27 cellular contexts compared by ENCODE assay signal in the genomic region with DNA sequence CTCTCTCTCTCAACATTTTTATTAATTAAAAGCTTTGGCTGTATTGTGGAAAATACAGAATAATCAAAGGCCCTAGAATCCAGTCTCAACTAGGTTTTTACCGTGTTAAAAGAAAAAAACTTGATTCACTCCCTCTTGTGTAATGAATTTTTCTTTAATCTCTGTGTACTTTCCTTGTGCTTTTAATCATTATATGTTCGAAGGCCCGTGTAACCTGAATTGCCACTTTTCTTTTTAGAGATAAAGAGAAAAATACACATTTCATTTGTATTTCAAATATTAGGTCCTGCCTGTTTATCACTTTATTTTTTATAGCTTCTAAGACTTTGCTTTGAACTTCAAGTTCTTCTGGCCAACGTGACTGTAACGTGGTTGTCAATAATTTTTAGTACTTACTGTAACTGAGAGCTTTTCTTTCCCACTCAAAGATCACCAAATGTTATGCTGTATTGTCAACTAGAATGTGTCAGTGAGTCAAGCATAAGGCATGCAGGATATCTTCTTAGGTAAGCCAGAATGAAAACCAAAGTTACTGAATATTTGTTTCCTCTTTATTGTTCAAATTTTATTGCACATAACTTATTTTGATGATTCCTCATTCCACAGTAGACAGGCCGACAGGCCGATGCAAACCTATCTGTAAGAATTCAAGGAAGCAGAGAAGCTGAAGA. TPM values are rescaled to one million over a fixed set of nuclear protein-coding genes. Genes with fewer than 3 reads are reported as not detected.
DNase-seq lines count a peak whose midpoint lies in the region; ATAC-seq, FAIRE-seq and TF ChIP-seq lines count a peak whose summit lies in the region.
"Had no signal": no experiment of that assay in that cellular context is flagged by ENCODE, and none has a peak within 500 bp of the region (broad histone marks: within the 10 kb centered on the region; RNA-seq: fewer than 3 reads in every experiment).

No MANE protein-coding gene starts in this region.

- POLR2A ChIA-PET in Caco-2 (lab: Charles Lee) = interaction anchor here (0.6 kb wide), 1 partner anchor 23 kb away, joined by 4 read pairs; the partner anchor contains the start of gene FAR1
- POLR2A ChIA-PET in RWPE1 (lab: Yijun Ruan, JAX; ENCODE audit: low non-redundant PET) = no interaction called here

- no peaks in the 10 kb centered on the region for H3K36me3 ChIP-seq in Caco-2 (ENCODE audit: control insufficient read depth, insufficient read depth, low read length)
- H3K36me3 ChIP-seq in small intestine (ENCODE audit: control insufficient read depth in 2 of 2, insufficient read depth in 2 of 2, low read length in 2 of 2) = no peaks in the 10 kb centered on the region
- H3K36me3 ChIP-seq: BLaER1, tibial artery had no signal

- no peak for TF ChIP-seq POLR2A in erythroblast (IDR thresholded peaks at IDR 0.05; ENCODE audit: low read length)

- CTCF ChIA-PET in Caco-2 (lab: Charles Lee) (no interaction called here), RWPE1 (lab: Yijun Ruan, JAX) (interaction anchor here (0.5 kb wide), 1 partner anchor 1253 kb away, joined by 3 read pairs; no protein-coding TSS in a partner anchor)

- H3K4me3 ChIP-seq in Caco-2 (ENCODE audit: low read depth, low read length) (no peak overlapping the region), fibroblast of pulmonary artery (replicated peaks; ENCODE audit: low read depth, low read length) (no peak overlapping the region), small intestine (ENCODE audit: low read depth in 1 of 2, low read length in 2 of 2) (no peak overlapping the region)
- H3K4me3 ChIP-seq: BLaER1, coronary artery, lung, SK-N-MC, tibial artery had no signal

- H3K4me1 ChIP-seq in Caco-2 (peaks cover 22% of the 10 kb centered on the region), small intestine (ENCODE audit: control insufficient read depth in 2 of 2, insufficient read depth in 1 of 2, low read depth in 1 of 2, low read length in 1 of 2) (no peaks in the 10 kb centered on the region)
- H3K4me1 ChIP-seq: BLaER1, tibial artery had no signal

- ATAC-seq in HG03354 (IDR thresholded peaks at IDR 0.05; ENCODE audit: poor library complexity, severe bottlenecking, unreplicated experiment) = no peak
- ATAC-seq: activated naive CD8-positive, alpha-beta T cell treated with anti-CD3 and anti-CD28 coated beads, Interleukin-2, amount 50 U/mL, for 24 hours had no signal

- H3K4me3 Mint-ChIP-seq in Caco-2 (ENCODE audit: unreplicated experiment) (peak overlapping the region; percentile 19), progenitor cell of endocrine pancreas (ENCODE audit: low read depth) (no peak overlapping the region)
- H3K4me3 Mint-ChIP-seq: activated B cell treated with CpG ODN at 0.5 μM for 24 hours; activated naive CD8-positive, alpha-beta T cell treated with anti-CD3 and anti-CD28 coated beads, Interleukin-2, amount 50 U/mL, for 24 hours; HFFc6; stimulated activated naive CD8-positive, alpha-beta T cell treated with anti-CD3 and anti-CD28 coated beads, Interleukin-15, Interleukin-2, amounts not matched to agents 100 ng/mL and 50 ng/mL, for 24 hours had no signal

- DNase-seq in Caco-2 (peak in 1 of 2 experiments; percentile 32), RWPE1 (ENCODE audit: low spot score) (peak; percentile 32), fibroblast of pulmonary artery (ENCODE audit: low read depth) (peak; percentile 14), progenitor cell of endocrine pancreas (ENCODE audit: low spot score, unreplicated experiment) (no peak), small intestine (no peak), erythroblast (lab: John Stamatoyannopoulos, UW) (no peak), NCI-H2029 treated with DMSO at 0.1 percent for 48 hours (lab: John Stamatoyannopoulos, UW) (no peak)
- DNase-seq: activated B cell treated with CpG ODN at 0.5 μM for 24 hours; activated CD4-positive, alpha-beta T cell treated with anti-CD3 and anti-CD28 coated beads, Interleukin-2, amount 50 U/mL, for 48 hours; activated CD8-positive, alpha-beta memory T cell treated with anti-CD3 and anti-CD28 coated beads, Interleukin-2, amount 50 U/mL, for 48 hours; activated effector memory CD4-positive, alpha-beta T cell treated with Interleukin-2 at 50 U/mL for 16 hours; activated naive CD8-positive, alpha-beta T cell treated with anti-CD3 and anti-CD28 coated beads, Interleukin-2, amount 50 U/mL, for 24 hours; COR-L47; HFFc6; hippocampal formation; NCI-H2107; NCI-H510A; NK-92 treated with Interleukin-12 subunit alpha and Interleukin-12 subunit beta, amount 100 ng/mL, for 24 hours; T-helper 2 cell; tibial artery had no signal

- H3K27me3 ChIP-seq in Caco-2 (replicated peaks; ENCODE audit: control insufficient read depth, insufficient read depth, low read length) (no peaks in the 10 kb centered on the region), small intestine (ENCODE audit: control insufficient read depth in 2 of 2, insufficient read depth in 2 of 2, low read length in 2 of 2) (no peaks in the 10 kb centered on the region)
- H3K27me3 ChIP-seq: BLaER1 had no signal

- WGBS in small intestine, 3 donors = 33 to 70% (median 50%) methylated on average over 7 of the region's 7 CpGs

- intact Hi-C loops in Caco-2 (cut with micrococcal nuclease; ENCODE audit: unreplicated experiment) = no loop called here

- peak overlapping the region; percentile 54 for H3K27ac Mint-ChIP-seq in Caco-2 (ENCODE audit: unreplicated experiment)
- peak overlapping the region; percentile 67 for H3K27ac Mint-ChIP-seq in progenitor cell of endocrine pancreas
- H3K27ac Mint-ChIP-seq: activated B cell treated with CpG ODN at 0.5 μM for 24 hours; activated naive CD8-positive, alpha-beta T cell treated with anti-CD3 and anti-CD28 coated beads, Interleukin-2, amount 50 U/mL, for 24 hours; HFFc6; stimulated activated naive CD8-positive, alpha-beta T cell treated with anti-CD3 and anti-CD28 coated beads, Interleukin-15, Interleukin-2, amounts not matched to agents 100 ng/mL and 50 ng/mL, for 24 hours had no signal

- H3K27ac ChIP-seq in RWPE1 (no peak overlapping the region), small intestine (ENCODE audit: low read depth in 1 of 2, low read length in 1 of 2) (no peak overlapping the region)
- H3K27ac ChIP-seq: BLaER1, coronary artery, SK-N-MC, tibial artery had no signal

- no peaks in the 10 kb centered on the region for H3K27me3 Mint-ChIP-seq in Caco-2 (ENCODE audit: insufficient read depth, unreplicated experiment)
- no peaks in the 10 kb centered on the region for H3K27me3 Mint-ChIP-seq in progenitor cell of endocrine pancreas

- H3K36me3 Mint-ChIP-seq in Caco-2 (ENCODE audit: insufficient read depth, unreplicated experiment) (peaks cover 5% of the 10 kb centered on the region), progenitor cell of endocrine pancreas (ENCODE audit: insufficient read depth) (no peaks in the 10 kb centered on the region)

- peaks cover 20% of the 10 kb centered on the region for H3K4me1 Mint-ChIP-seq in Caco-2 (ENCODE audit: low read depth, unreplicated experiment)
- H3K4me1 Mint-ChIP-seq in progenitor cell of endocrine pancreas (ENCODE audit: low read depth) = peaks cover 32% of the 10 kb centered on the region
- H3K4me1 Mint-ChIP-seq: activated B cell treated with CpG ODN at 0.5 μM for 24 hours; activated naive CD8-positive, alpha-beta T cell treated with anti-CD3 and anti-CD28 coated beads, Interleukin-2, amount 50 U/mL, for 24 hours had no signal

- TF ChIP-seq CTCF in Caco-2 (IDR thresholded peaks at IDR 0.05; ENCODE audit: insufficient read depth in 1 of 2, low read depth in 1 of 2, low read length in 1 of 2, severe bottlenecking in 1 of 2, unreplicated experiment in 1 of 2) = no peak
- no peak for TF ChIP-seq CTCF in RWPE1 (conservative IDR thresholded peaks at IDR 0.05; ENCODE audit: low read depth)
- no peak for TF ChIP-seq CTCF in fibroblast of pulmonary artery (IDR thresholded peaks at IDR 0.05; ENCODE audit: low read length, missing control alignments)
- no peak for TF ChIP-seq CTCF in progenitor cell of endocrine pancreas (IDR thresholded peaks at IDR 0.05; ENCODE audit: unreplicated experiment)

- FAIRE-seq in small intestine (lab: Jason Lieb, UNC) = no peak
- FAIRE-seq: endometrium had no signal

- H3K9me3 ChIP-seq in Caco-2 (0 out of 2 replicates have a peak, but pooled peaks cover 3% of the 10 kb centered on the region), small intestine (ENCODE audit: control insufficient read depth, low read depth) (no peaks in the 10 kb centered on the region)
- H3K9me3 ChIP-seq: BLaER1, tibial artery had no signal

- peaks cover 24% of the 10 kb centered on the region for H3K9me3 Mint-ChIP-seq in Caco-2 (ENCODE audit: unreplicated experiment)
- no peaks in the 10 kb centered on the region for H3K9me3 Mint-ChIP-seq in progenitor cell of endocrine pancreas (ENCODE audit: low read depth)
- H3K9me3 Mint-ChIP-seq: HFFc6; stimulated activated naive CD8-positive, alpha-beta T cell treated with anti-CD3 and anti-CD28 coated beads, Interleukin-15, Interleukin-2, amounts not matched to agents 100 ng/mL and 50 ng/mL, for 24 hours had no signal

- BruUV-seq in Caco-2 (replicated peaks; lab: Mats Ljungman, UMichigan) = no TSS peak

RNA-seq across cellular contexts. Expression of gene FAR1, which starts 23.3 kb away (rescaled TPM):
- total RNA-seq in Caco-2 (2022) (91.2 and 96.0 TPM in 2 replicates), progenitor cell of endocrine pancreas (58.0 and 63.9 TPM in 2 replicates)
- polyA plus RNA-seq in small intestine = 10 to 100 TPM; 19.7 to 40.9 (median 22.5) TPM

Comparison
In these comparisons a context has a peak if more than half of its experiments do, and no peak if none do; other contexts are left out.
1. DNase-seq: peak in RWPE1 (single experiment) and fibroblast of pulmonary artery (single experiment); none in progenitor cell of endocrine pancreas (single experiment), small intestine (single experiment), erythroblast (0 of 2) and NCI-H2029 treated with DMSO at 0.1 percent for 48 hours (single experiment).